20 cellular contexts compared by ENCODE assay signal in genomic region chr9:105320568-105320967, GRCh38.
A peak's percentile ranks its signal among the peaks of the same experiment; 100 is the strongest.
DNase-seq lines count a peak whose midpoint lies in the region; ATAC-seq and TF ChIP-seq lines count a peak whose summit lies in the region.
"Had no signal": no experiment of that assay in that cellular context is flagged by ENCODE, and none has a peak within 500 bp of the region (broad histone marks: within the 10 kb centered on the region; RNA-seq: fewer than 3 reads in every experiment).

No MANE protein-coding gene starts in this region.

- H3K4me3 Mint-ChIP-seq in stimulated activated naive CD8-positive, alpha-beta T cell treated with anti-CD3 and anti-CD28 coated beads, Interleukin-15, amount 100 ng/mL, for 72 hours, result no peak overlapping the region
- H3K4me3 Mint-ChIP-seq: activated CD4-positive, alpha-beta T cell treated with anti-CD3 and anti-CD28 coated beads for 36 hours; activated naive CD4-positive, alpha-beta T cell treated with anti-CD3 and anti-CD28 coated beads for 36 hours had no signal

- ATAC-seq in GM19397 (IDR thresholded peaks at IDR 0.05; ENCODE audit: unreplicated experiment) (peak; percentile 56), HG02678 (IDR thresholded peaks at IDR 0.05; ENCODE audit: unreplicated experiment) (peak; percentile 69), HG03432 (IDR thresholded peaks at IDR 0.05; ENCODE audit: unreplicated experiment) (peak; percentile 66), GM19328 (IDR thresholded peaks at IDR 0.05; ENCODE audit: unreplicated experiment) (no peak), esophagus mucosa (no peak), GM18505 (IDR thresholded peaks at IDR 0.05; ENCODE audit: unreplicated experiment) (no peak)
- ATAC-seq in stimulated activated naive CD8-positive, alpha-beta T cell treated with anti-CD3 and anti-CD28 coated beads, Interleukin-15, amount 100 ng/mL, for 72 hours, result no peak
- ATAC-seq: activated CD4-positive, alpha-beta T cell treated with anti-CD3 and anti-CD28 coated beads for 36 hours; sciatic nerve had no signal

- no peaks in the 10 kb centered on the region for H3K4me1 Mint-ChIP-seq in stimulated activated naive CD8-positive, alpha-beta T cell treated with anti-CD3 and anti-CD28 coated beads, Interleukin-15, amount 100 ng/mL, for 72 hours
- H3K4me1 Mint-ChIP-seq: activated CD4-positive, alpha-beta T cell treated with anti-CD3 and anti-CD28 coated beads for 36 hours had no signal

- H3K27ac Mint-ChIP-seq in stimulated activated naive CD8-positive, alpha-beta T cell treated with anti-CD3 and anti-CD28 coated beads, Interleukin-15, amount 100 ng/mL, for 72 hours, result no peak overlapping the region
- H3K27ac Mint-ChIP-seq: activated CD4-positive, alpha-beta T cell treated with anti-CD3 and anti-CD28 coated beads for 36 hours; activated naive CD4-positive, alpha-beta T cell treated with anti-CD3 and anti-CD28 coated beads for 36 hours had no signal

- no peaks in the 10 kb centered on the region for H3K9me3 Mint-ChIP-seq in stimulated activated naive CD8-positive, alpha-beta T cell treated with anti-CD3 and anti-CD28 coated beads, Interleukin-15, amount 100 ng/mL, for 72 hours
- H3K9me3 Mint-ChIP-seq: activated naive CD4-positive, alpha-beta T cell treated with anti-CD3 and anti-CD28 coated beads for 36 hours had no signal

- no peak for DNase-seq in stimulated activated naive CD8-positive, alpha-beta T cell treated with anti-CD3 and anti-CD28 coated beads, Interleukin-15, amount 100 ng/mL, for 72 hours
- DNase-seq: activated CD4-positive, alpha-beta T cell treated with anti-CD3 and anti-CD28 coated beads for 36 hours; activated CD8-positive, alpha-beta memory T cell treated with anti-CD3 and anti-CD28 coated beads, Interleukin-2, amount 50 U/mL, for 48 hours; activated naive CD4-positive, alpha-beta T cell treated with anti-CD3 and anti-CD28 coated beads for 36 hours; dermis blood vessel endothelial cell; DMS 273 treated with DMSO at 0.1 percent for 48 hours; kidney glomerular epithelial cell; NCI-H187; NCI-H446 treated with DMSO at 0.1 percent for 48 hours; SHP77 treated with DMSO at 0.1 percent for 48 hours; stimulated activated CD4-positive, alpha-beta T cell treated with anti-CD3 and anti-CD28 coated beads, Interleukin-4, amount 100 ng/mL, for 1 hour; stimulated activated CD8-positive, alpha-beta memory T cell treated with anti-CD3 and anti-CD28 coated beads, Interleukin-4, amount 100 ng/mL, for 48 hours; testis had no signal

- no peak for TF ChIP-seq POLR2A in GM18505 (IDR thresholded peaks at IDR 0.05; ENCODE audit: borderline replicate concordance, extremely low read depth, insufficient read depth, insufficient read length)

- H3K27me3 Mint-ChIP-seq in stimulated activated naive CD8-positive, alpha-beta T cell treated with anti-CD3 and anti-CD28 coated beads, Interleukin-15, amount 100 ng/mL, for 72 hours, result no peaks in the 10 kb centered on the region
- H3K27me3 Mint-ChIP-seq: activated CD4-positive, alpha-beta T cell treated with anti-CD3 and anti-CD28 coated beads for 36 hours had no signal

Comparison
In these comparisons a context has a peak if more than half of its experiments do, and no peak if none do; other contexts are left out.
1. ATAC-seq: peak in GM19397 (single experiment), HG02678 (single experiment) and HG03432 (single experiment); none in stimulated activated naive CD8-positive, alpha-beta T cell treated with anti-CD3 and anti-CD28 coated beads, Interleukin-15, amount 100 ng/mL, for 72 hours (single experiment), GM19328 (single experiment), esophagus mucosa (single experiment) and GM18505 (single experiment).